8 cellular contexts compared by ENCODE assay signal in the genomic region with DNA sequence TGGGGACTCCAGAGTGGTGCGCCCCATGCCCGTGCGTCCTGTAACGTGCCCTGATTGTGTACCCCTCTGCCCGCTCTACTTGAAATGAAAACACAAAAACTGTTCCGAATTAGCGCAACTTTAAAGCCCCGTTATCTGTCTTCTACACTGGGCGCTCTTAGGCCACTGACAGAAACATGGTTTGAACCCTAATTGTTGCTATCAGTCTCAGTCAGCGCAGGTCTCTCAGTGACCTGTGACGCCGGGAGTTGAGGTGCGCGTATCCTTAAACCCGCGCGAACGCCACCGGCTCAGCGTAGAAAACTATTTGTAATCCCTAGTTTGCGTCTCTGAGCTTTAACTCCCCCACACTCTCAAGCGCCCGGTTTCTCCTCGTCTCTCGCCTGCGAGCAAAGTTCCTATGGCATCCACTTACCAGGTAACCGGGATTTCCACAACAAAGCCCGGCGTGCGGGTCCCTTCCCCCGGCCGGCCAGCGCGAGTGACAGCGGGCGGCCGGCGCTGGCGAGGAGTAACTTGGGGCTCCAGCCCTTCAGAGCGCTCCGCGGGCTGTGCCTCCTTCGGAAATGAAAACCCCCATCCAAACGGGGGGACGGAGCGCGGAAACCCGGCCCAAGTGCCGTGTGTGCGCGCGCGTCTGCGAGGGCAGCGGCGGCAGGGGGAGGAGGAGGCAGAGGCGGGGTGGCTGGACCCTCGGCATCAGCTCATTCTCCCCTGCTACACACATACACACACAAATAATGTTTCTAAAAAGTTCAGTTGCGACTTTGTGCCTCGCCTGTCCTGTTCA. TPM values are rescaled to one million over a fixed set of nuclear protein-coding genes. Genes with fewer than 3 reads are reported as not detected.
DNase-seq lines count a peak whose midpoint lies in the region; ATAC-seq, FAIRE-seq and TF ChIP-seq lines count a peak whose summit lies in the region.

No MANE protein-coding gene starts in this region.

- intact Hi-C loops in lower lobe of right lung (cut with DNase I): no loop called here

- TF ChIP-seq CTCF in lower lobe of right lung (IDR thresholded peaks at IDR 0.05): no peak
- TF ChIP-seq CTCF in D721Med (IDR thresholded peaks at IDR 0.05; ENCODE audit: insufficient read depth, missing control alignments): no peak

- peaks cover 15% of the 10 kb centered on the region for H3K4me1 ChIP-seq in lower lobe of right lung

- DNase-seq in NCI-H1417 (lab: John Stamatoyannopoulos, UW) (peak in 2 of 3 experiments; percentile 46 to 51), NCI-H1417 treated with DMSO at 0.1 percent for 48 hours (lab: John Stamatoyannopoulos, UW) (no peak), dermis blood vessel endothelial cell (peak; percentile 59), lower lobe of right lung (peak; percentile 66), D721Med (ENCODE audit: insufficient read length, low spot score) (no peak)
- DNase-seq in T-helper 2 cell treated with Interferon-gamma antibody and Interleukin-4, amounts not matched to agents 5 μg/mL and 100 μg/mL, for 36 hours (ENCODE audit: low spot score): peak; percentile 23
- peak; percentile 32 for DNase-seq in stimulated activated naive CD8-positive, alpha-beta T cell treated with anti-CD3 and anti-CD28 coated beads, Interleukin-15, Interleukin-2, amounts not matched to agents 100 U/mL and 50 U/mL, for 24 hours

- peaks cover 21% of the 10 kb centered on the region for H3K4me1 Mint-ChIP-seq in T-helper 2 cell treated with Interferon-gamma antibody and Interleukin-4, amounts not matched to agents 5 μg/mL and 100 μg/mL, for 36 hours (ENCODE audit: low read depth)

- peak overlapping the region; percentile 81 for H3K27ac Mint-ChIP-seq in T-helper 2 cell treated with Interferon-gamma antibody and Interleukin-4, amounts not matched to agents 5 μg/mL and 100 μg/mL, for 36 hours

- H3K4me3 Mint-ChIP-seq in T-helper 2 cell treated with Interferon-gamma antibody and Interleukin-4, amounts not matched to agents 5 μg/mL and 100 μg/mL, for 36 hours: peak overlapping the region; percentile 89

- no peaks in the 10 kb centered on the region for H3K36me3 Mint-ChIP-seq in T-helper 2 cell treated with Interferon-gamma antibody and Interleukin-4, amounts not matched to agents 5 μg/mL and 100 μg/mL, for 36 hours (ENCODE audit: low read depth)

- no peaks in the 10 kb centered on the region for H3K9me3 ChIP-seq in lower lobe of right lung

- no peak for FAIRE-seq in D721Med (lab: Jason Lieb, UNC)

- peaks cover 15% of the 10 kb centered on the region for H3K27me3 ChIP-seq in lower lobe of right lung (ENCODE audit: low read depth)

- H3K27me3 Mint-ChIP-seq in T-helper 2 cell treated with Interferon-gamma antibody and Interleukin-4, amounts not matched to agents 5 μg/mL and 100 μg/mL, for 36 hours (ENCODE audit: low read depth): peaks cover 44% of the 10 kb centered on the region

- ATAC-seq in lower lobe of right lung (peak; percentile 44 to 45), HG03432 (IDR thresholded peaks at IDR 0.05; ENCODE audit: unreplicated experiment) (no peak)
- ATAC-seq in stimulated activated naive CD8-positive, alpha-beta T cell treated with anti-CD3 and anti-CD28 coated beads, Interleukin-15, Interleukin-2, amounts not matched to agents 100 U/mL and 50 U/mL, for 24 hours: no peak

- H3K9me3 Mint-ChIP-seq in T-helper 2 cell treated with Interferon-gamma antibody and Interleukin-4, amounts not matched to agents 5 μg/mL and 100 μg/mL, for 36 hours: no peaks in the 10 kb centered on the region

- peak overlapping the region; percentile 93 for H3K27ac ChIP-seq in lower lobe of right lung

- peak overlapping the region; percentile 77 for H3K4me3 ChIP-seq in lower lobe of right lung

- H3K36me3 ChIP-seq in lower lobe of right lung: no peaks in the 10 kb centered on the region

RNA-seq across cellular contexts. Expression of gene GLIS3, which starts 0.7 kb away (rescaled TPM):
- 12.3 and 26.0 TPM in 2 replicates for total RNA-seq in dermis blood vessel endothelial cell
- 22.7 TPM for total RNA-seq in lower lobe of right lung

Comparison
In these comparisons a context has a peak if more than half of its experiments do, and no peak if none do; other contexts are left out.
1. DNase-seq: peak in NCI-H1417 (2 of 3), T-helper 2 cell treated with Interferon-gamma antibody and Interleukin-4, amounts not matched to agents 5 μg/mL and 100 μg/mL, for 36 hours (single experiment), dermis blood vessel endothelial cell (single experiment), lower lobe of right lung (single experiment) and stimulated activated naive CD8-positive, alpha-beta T cell treated with anti-CD3 and anti-CD28 coated beads, Interleukin-15, Interleukin-2, amounts not matched to agents 100 U/mL and 50 U/mL, for 24 hours (single experiment); none in NCI-H1417 treated with DMSO at 0.1 percent for 48 hours (single experiment) and D721Med (single experiment).
2. ATAC-seq: peak in lower lobe of right lung (2 of 2); none in stimulated activated naive CD8-positive, alpha-beta T cell treated with anti-CD3 and anti-CD28 coated beads, Interleukin-15, Interleukin-2, amounts not matched to agents 100 U/mL and 50 U/mL, for 24 hours (single experiment) and HG03432 (single experiment).